8 cellular contexts compared by ENCODE assay signal in genomic region chr11:62544521-62545436, GRCh38. TPM values are rescaled to one million over a fixed set of nuclear protein-coding genes. Genes with fewer than 3 reads are reported as not detected.
DNase-seq lines count a peak whose midpoint lies in the region; ATAC-seq and TF ChIP-seq lines count a peak whose summit lies in the region.

No MANE protein-coding gene starts in this region.

- ATAC-seq in HG03139 (IDR thresholded peaks at IDR 0.05; ENCODE audit: unreplicated experiment) = no peak

- no peaks in the 10 kb centered on the region for H3K36me3 ChIP-seq in mucosa of stomach (ENCODE audit: control insufficient read depth, insufficient read depth, low read length)

- no peaks in the 10 kb centered on the region for H3K9me3 ChIP-seq in mucosa of stomach (ENCODE audit: control insufficient read depth, low read length)

- peak overlapping the region; percentile 98 for H3K9ac ChIP-seq in mucosa of stomach (ENCODE audit: low read length)

- H3K27ac ChIP-seq in dorsolateral prefrontal cortex = peak overlapping the region in 52 of 59 donors; percentile 0 to 92 (median 78)

- H3K4me3 ChIP-seq in dorsolateral prefrontal cortex (peak overlapping the region; percentile 41 to 79 (median 65)), mucosa of stomach (ENCODE audit: low read length) (peak overlapping the region; percentile 95)

- DNase-seq in DMS53 (lab: John Stamatoyannopoulos, UW) (peak; percentile 46), DMS53 treated with DMSO at 0.1 percent for 48 hours (lab: John Stamatoyannopoulos, UW; ENCODE audit: unreplicated experiment) (no peak), RKO (ENCODE audit: low spot score) (peak; percentile 44), dorsolateral prefrontal cortex (peak in 1 of 10 donors; percentile 45), occipital lobe (lab: John Stamatoyannopoulos, UW) (no peak), NCI-H1694 treated with DMSO at 0.1 percent for 48 hours (lab: John Stamatoyannopoulos, UW) (no peak)

- no peak for TF ChIP-seq CTCF in dorsolateral prefrontal cortex (IDR thresholded peaks at IDR 0.05 in 54 of 56, conservative IDR thresholded peaks at IDR 0.05 in 2 of 56; ENCODE audit: low read depth in 1 of 56, partially characterized antibody in 56 of 56)

- intact Hi-C loops in dorsolateral prefrontal cortex (cut with DNase I) = loop anchor here (5.0 to 10.0 kb wide), 4 partner anchors 42 to 150 kb away; no protein-coding TSS in a partner anchor

- H3K4me1 ChIP-seq in mucosa of stomach (ENCODE audit: control insufficient read depth, insufficient read depth, low read length) = peaks cover 71% of the 10 kb centered on the region

- H3K27me3 ChIP-seq in dorsolateral prefrontal cortex = peaks cover 0 to 50% (median 28%) of the 10 kb centered on the region in 45 donors
- no peaks in the 10 kb centered on the region for H3K27me3 ChIP-seq in mucosa of stomach (ENCODE audit: control insufficient read depth, insufficient read depth, low read length)

RNA-seq across cellular contexts. Expression of gene AHNAK, which starts 1.8 kb away (rescaled TPM):
- total RNA-seq in dorsolateral prefrontal cortex = 100 to 1,000 TPM in 106 of 120 experiments, 10 to 100 TPM in 14; 61.5 to 470 (median 154) TPM
- total RNA-seq in occipital lobe = 18.6 TPM

RNA-seq across cellular contexts. Expression of gene EEF1G, which starts 28.9 kb away (rescaled TPM):
- total RNA-seq in dorsolateral prefrontal cortex (100 to 1,000 TPM; 260 to 479 (median 336) TPM), occipital lobe (1,633 TPM)

RNA-seq across cellular contexts. Expression of gene TUT1, which starts 46.5 kb away (rescaled TPM):
- total RNA-seq in dorsolateral prefrontal cortex = 10 to 100 TPM; 11.6 to 30.9 (median 19.4) TPM
- 4.5 TPM for total RNA-seq in occipital lobe

RNA-seq across cellular contexts. Expression of gene MTA2, which starts 56.9 kb away (rescaled TPM):
- 10 to 100 TPM; 39.4 to 85.0 (median 58.9) TPM for total RNA-seq in dorsolateral prefrontal cortex
- 129 TPM for total RNA-seq in occipital lobe

Comparison
In these comparisons a context has a peak if more than half of its experiments do, and no peak if none do; other contexts are left out.
1. DNase-seq: peak in DMS53 (single experiment) and RKO (single experiment); none in DMS53 treated with DMSO at 0.1 percent for 48 hours (single experiment), occipital lobe (single experiment) and NCI-H1694 treated with DMSO at 0.1 percent for 48 hours (single experiment).